In the genomic region with DNA sequence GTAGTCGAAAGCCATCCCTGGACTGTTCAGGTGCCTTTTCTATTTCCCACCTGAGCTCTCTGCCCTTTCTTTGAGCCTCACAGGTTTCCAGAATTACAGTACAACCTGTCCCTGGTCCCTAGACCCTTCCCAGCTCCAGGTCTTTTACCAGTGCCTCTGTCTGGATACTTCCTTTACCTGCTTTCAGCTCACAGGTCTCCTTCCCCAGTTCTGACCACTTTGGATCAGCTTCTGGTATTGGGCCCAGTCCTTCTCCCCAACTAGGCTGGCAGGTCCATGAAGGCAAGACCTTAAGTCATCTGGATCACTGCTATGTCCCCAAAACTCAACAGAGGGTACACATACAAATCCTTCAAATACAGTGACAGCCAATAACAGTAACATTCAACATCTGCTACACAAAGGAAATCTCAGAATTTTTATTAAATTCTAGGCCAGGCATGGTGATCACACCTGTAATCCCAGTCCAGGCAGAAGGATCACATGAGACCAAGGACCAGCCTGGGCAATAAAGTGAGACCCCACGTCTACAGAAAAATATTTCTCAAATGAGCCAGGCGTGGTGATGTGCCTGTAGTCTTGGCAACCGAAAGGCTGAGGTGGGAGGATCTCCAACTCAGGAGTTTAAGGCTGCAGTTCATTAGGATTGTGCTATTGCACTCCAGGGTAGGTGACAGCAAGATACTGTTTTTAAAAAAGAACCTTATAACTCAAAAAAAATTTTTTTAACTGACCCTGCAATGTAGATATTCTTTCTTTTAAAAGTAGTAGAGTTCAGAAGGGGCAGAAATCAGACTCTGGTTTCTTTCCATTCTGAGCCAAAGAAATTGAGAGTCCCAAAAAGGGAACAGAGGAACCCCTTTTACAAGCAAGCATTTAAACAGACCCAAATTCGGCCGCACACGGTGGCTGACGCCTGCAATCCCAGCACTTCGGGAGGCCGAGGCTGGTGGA, we compare ENCODE assay signal across 2 cellular contexts.
TF ChIP-seq lines count a peak whose summit lies in the region.

No MANE protein-coding gene starts in this region.

TF ChIP-seq in SK-N-SH, 30 proteins besides CTCF, POLR2A, EP300 and RAD21:
- TF ChIP-seq, protein P1, sequence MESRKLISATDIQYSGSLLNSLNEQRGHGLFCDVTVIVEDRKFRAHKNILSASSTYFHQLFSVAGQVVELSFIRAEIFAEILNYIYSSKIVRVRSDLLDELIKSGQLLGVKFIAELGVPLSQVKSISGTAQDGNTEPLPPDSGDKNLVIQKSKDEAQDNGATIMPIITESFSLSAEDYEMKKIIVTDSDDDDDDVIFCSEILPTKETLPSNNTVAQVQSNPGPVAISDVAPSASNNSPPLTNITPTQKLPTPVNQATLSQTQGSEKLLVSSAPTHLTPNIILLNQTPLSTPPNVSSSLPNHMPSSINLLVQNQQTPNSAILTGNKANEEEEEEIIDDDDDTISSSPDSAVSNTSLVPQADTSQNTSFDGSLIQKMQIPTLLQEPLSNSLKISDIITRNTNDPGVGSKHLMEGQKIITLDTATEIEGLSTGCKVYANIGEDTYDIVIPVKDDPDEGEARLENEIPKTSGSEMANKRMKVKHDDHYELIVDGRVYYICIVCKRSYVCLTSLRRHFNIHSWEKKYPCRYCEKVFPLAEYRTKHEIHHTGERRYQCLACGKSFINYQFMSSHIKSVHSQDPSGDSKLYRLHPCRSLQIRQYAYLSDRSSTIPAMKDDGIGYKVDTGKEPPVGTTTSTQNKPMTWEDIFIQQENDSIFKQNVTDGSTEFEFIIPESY (IDR thresholded peaks at IDR 0.05; ENCODE audit: borderline replicate concordance, low read depth) = no peak
- TF ChIP-seq EZH2phosphoT487 (IDR thresholded peaks at IDR 0.05; ENCODE audit: borderline replicate concordance, low read depth) (no peak), FOXM1 (IDR thresholded peaks at IDR 0.05; ENCODE audit: low read depth) (no peak), FOXJ3 (CRISPR knock-in tag; IDR thresholded peaks at IDR 0.05) (no peak), POLR2AphosphoS5 (IDR thresholded peaks at IDR 0.05; ENCODE audit: low read depth, low read length) (no peak; the same call in 1 of the 2 replicates), GATA2 (CRISPR knock-in tag; IDR thresholded peaks at IDR 0.05) (no peak)
- TF ChIP-seq, protein P2, sequence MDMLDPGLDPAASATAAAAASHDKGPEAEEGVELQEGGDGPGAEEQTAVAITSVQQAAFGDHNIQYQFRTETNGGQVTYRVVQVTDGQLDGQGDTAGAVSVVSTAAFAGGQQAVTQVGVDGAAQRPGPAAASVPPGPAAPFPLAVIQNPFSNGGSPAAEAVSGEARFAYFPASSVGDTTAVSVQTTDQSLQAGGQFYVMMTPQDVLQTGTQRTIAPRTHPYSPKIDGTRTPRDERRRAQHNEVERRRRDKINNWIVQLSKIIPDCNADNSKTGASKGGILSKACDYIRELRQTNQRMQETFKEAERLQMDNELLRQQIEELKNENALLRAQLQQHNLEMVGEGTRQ (IDR thresholded peaks at IDR 0.05; ENCODE audit: borderline replicate concordance, low read depth, low read length) = no peak
- TF ChIP-seq, protein P3, sequence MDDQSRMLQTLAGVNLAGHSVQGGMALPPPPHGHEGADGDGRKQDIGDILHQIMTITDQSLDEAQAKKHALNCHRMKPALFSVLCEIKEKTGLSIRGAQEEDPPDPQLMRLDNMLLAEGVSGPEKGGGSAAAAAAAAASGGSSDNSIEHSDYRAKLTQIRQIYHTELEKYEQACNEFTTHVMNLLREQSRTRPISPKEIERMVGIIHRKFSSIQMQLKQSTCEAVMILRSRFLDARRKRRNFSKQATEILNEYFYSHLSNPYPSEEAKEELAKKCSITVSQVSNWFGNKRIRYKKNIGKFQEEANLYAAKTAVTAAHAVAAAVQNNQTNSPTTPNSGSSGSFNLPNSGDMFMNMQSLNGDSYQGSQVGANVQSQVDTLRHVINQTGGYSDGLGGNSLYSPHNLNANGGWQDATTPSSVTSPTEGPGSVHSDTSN (IDR thresholded peaks at IDR 0.05) = no peak

TF ChIP-seq in SK-N-SH treated with all-trans-retinoic acid at 6 μM for 48 hours, 23 proteins besides CTCF, POLR2A, EP300 and RAD21 (continued from another document):
- TF ChIP-seq, protein P4, sequence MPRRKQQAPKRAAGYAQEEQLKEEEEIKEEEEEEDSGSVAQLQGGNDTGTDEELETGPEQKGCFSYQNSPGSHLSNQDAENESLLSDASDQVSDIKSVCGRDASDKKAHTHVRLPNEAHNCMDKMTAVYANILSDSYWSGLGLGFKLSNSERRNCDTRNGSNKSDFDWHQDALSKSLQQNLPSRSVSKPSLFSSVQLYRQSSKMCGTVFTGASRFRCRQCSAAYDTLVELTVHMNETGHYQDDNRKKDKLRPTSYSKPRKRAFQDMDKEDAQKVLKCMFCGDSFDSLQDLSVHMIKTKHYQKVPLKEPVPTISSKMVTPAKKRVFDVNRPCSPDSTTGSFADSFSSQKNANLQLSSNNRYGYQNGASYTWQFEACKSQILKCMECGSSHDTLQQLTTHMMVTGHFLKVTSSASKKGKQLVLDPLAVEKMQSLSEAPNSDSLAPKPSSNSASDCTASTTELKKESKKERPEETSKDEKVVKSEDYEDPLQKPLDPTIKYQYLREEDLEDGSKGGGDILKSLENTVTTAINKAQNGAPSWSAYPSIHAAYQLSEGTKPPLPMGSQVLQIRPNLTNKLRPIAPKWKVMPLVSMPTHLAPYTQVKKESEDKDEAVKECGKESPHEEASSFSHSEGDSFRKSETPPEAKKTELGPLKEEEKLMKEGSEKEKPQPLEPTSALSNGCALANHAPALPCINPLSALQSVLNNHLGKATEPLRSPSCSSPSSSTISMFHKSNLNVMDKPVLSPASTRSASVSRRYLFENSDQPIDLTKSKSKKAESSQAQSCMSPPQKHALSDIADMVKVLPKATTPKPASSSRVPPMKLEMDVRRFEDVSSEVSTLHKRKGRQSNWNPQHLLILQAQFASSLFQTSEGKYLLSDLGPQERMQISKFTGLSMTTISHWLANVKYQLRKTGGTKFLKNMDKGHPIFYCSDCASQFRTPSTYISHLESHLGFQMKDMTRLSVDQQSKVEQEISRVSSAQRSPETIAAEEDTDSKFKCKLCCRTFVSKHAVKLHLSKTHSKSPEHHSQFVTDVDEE (CRISPR knock-in tag; IDR thresholded peaks at IDR 0.05) = no peak
- TF ChIP-seq, protein P5, sequence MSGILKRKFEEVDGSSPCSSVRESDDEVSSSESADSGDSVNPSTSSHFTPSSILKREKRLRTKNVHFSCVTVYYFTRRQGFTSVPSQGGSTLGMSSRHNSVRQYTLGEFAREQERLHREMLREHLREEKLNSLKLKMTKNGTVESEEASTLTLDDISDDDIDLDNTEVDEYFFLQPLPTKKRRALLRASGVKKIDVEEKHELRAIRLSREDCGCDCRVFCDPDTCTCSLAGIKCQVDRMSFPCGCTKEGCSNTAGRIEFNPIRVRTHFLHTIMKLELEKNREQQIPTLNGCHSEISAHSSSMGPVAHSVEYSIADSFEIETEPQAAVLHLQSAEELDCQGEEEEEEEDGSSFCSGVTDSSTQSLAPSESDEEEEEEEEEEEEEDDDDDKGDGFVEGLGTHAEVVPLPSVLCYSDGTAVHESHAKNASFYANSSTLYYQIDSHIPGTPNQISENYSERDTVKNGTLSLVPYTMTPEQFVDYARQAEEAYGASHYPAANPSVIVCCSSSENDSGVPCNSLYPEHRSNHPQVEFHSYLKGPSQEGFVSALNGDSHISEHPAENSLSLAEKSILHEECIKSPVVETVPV (CRISPR knock-in tag; IDR thresholded peaks at IDR 0.05) = no peak
- TF ChIP-seq, protein P6, sequence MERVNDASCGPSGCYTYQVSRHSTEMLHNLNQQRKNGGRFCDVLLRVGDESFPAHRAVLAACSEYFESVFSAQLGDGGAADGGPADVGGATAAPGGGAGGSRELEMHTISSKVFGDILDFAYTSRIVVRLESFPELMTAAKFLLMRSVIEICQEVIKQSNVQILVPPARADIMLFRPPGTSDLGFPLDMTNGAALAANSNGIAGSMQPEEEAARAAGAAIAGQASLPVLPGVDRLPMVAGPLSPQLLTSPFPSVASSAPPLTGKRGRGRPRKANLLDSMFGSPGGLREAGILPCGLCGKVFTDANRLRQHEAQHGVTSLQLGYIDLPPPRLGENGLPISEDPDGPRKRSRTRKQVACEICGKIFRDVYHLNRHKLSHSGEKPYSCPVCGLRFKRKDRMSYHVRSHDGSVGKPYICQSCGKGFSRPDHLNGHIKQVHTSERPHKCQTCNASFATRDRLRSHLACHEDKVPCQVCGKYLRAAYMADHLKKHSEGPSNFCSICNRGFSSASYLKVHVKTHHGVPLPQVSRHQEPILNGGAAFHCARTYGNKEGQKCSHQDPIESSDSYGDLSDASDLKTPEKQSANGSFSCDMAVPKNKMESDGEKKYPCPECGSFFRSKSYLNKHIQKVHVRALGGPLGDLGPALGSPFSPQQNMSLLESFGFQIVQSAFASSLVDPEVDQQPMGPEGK (CRISPR knock-in tag; IDR thresholded peaks at IDR 0.05; ENCODE audit: borderline replicate concordance) = no peak
- TF ChIP-seq ZNF70 (CRISPR knock-in tag; IDR thresholded peaks at IDR 0.05) (no peak), ZFP30 (CRISPR knock-in tag; IDR thresholded peaks at IDR 0.05) (no peak), ISL1 (CRISPR knock-in tag; IDR thresholded peaks at IDR 0.05) (no peak), ZNF565 (CRISPR knock-in tag; conservative IDR thresholded peaks at IDR 0.05; ENCODE audit: low read depth) (no peak), ARNTL (CRISPR knock-in tag; IDR thresholded peaks at IDR 0.05; ENCODE audit: borderline replicate concordance, low read depth) (no peak), PPARA (CRISPR knock-in tag; IDR thresholded peaks at IDR 0.05; ENCODE audit: borderline replicate concordance) (no peak), SNAI2 (CRISPR knock-in tag; IDR thresholded peaks at IDR 0.05) (no peak), TCF4 (CRISPR knock-in tag; IDR thresholded peaks at IDR 0.05; ENCODE audit: borderline replicate concordance) (no peak), ZFP3 (CRISPR knock-in tag; IDR thresholded peaks at IDR 0.05) (no peak)
- TF ChIP-seq, protein P7, sequence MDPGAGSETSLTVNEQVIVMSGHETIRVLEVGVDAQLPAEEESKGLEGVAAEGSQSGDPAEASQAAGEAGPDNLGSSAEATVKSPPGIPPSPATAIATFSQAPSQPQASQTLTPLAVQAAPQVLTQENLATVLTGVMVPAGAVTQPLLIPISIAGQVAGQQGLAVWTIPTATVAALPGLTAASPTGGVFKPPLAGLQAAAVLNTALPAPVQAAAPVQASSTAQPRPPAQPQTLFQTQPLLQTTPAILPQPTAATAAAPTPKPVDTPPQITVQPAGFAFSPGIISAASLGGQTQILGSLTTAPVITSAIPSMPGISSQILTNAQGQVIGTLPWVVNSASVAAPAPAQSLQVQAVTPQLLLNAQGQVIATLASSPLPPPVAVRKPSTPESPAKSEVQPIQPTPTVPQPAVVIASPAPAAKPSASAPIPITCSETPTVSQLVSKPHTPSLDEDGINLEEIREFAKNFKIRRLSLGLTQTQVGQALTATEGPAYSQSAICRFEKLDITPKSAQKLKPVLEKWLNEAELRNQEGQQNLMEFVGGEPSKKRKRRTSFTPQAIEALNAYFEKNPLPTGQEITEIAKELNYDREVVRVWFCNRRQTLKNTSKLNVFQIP (CRISPR knock-in tag; IDR thresholded peaks at IDR 0.05; ENCODE audit: borderline replicate concordance, low read depth) = no peak
